11 cellular contexts compared by ENCODE assay signal in the genomic region with DNA sequence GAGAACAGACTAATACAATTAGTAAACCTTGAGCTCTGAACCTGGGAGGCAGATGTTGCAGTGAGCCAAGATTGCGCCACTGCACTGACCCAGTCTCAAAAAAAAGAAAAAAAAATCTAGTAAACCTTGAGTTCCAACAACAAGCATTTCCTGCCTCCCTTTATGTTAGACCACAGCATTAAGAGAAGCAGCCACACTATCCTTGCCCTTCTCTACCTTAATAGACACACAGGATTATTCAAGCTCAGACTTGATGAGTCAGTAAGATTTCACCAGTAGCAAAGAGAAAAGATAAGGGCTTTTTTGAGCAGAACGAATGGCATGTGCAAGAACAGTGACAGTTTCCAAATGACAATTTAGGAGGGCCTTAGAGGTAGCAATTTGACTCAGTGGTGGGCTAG. TPM values are rescaled to one million over a fixed set of nuclear protein-coding genes. Genes with fewer than 3 reads are reported as not detected.
DNase-seq lines count a peak whose midpoint lies in the region; ATAC-seq and TF ChIP-seq lines count a peak whose summit lies in the region.
"Had no signal": no experiment of that assay in that cellular context is flagged by ENCODE, and none has a peak within 500 bp of the region (broad histone marks: within the 10 kb centered on the region; RNA-seq: fewer than 3 reads in every experiment).

No MANE protein-coding gene starts in this region.

- no peak overlapping the region for H2BK5ac ChIP-seq in H9 (ENCODE audit: insufficient read length, low read length)
- H2BK5ac ChIP-seq in mesendoderm (ENCODE audit: low read length) = no peak overlapping the region

- H3K4me1 Mint-ChIP-seq in CD8-positive, alpha-beta T cell (ENCODE audit: low read depth) = peaks cover 20% of the 10 kb centered on the region
- peaks cover 34 to 53% of the 10 kb centered on the region in 2 experiments for H3K4me1 Mint-ChIP-seq in H9

- H3K9me3 ChIP-seq in CD8-positive, alpha-beta T cell (ENCODE audit: low read length) = no peaks in the 10 kb centered on the region
- H3K9me3 ChIP-seq in H9 (ENCODE audit: control insufficient read depth, low read depth, low read length) (no peaks in the 10 kb centered on the region), adipocyte (ENCODE audit: control insufficient read depth, low read length) (no peaks in the 10 kb centered on the region), thyroid gland (no peaks in the 10 kb centered on the region)
- H3K9me3 ChIP-seq: right atrium auricular region had no signal

- no peaks in the 10 kb centered on the region for H3K79me1 ChIP-seq in H9 (ENCODE audit: insufficient read depth, low read depth, low read length, poor library complexity, severe bottlenecking)
- no peaks in the 10 kb centered on the region for H3K79me1 ChIP-seq in mesendoderm (ENCODE audit: low read length)

- no peak for DNase-seq in CD8-positive, alpha-beta T cell
- DNase-seq in H9 = no peak
- peak; percentile 34 for DNase-seq in adipocyte (ENCODE audit: low read depth)
- DNase-seq in mesendoderm = no peak
- DNase-seq in NCI-H2081 (lab: John Stamatoyannopoulos, UW) = no peak
- DNase-seq in thyroid gland = no peak
- no peak for DNase-seq in KBM-7
- DNase-seq: CD4-positive, alpha-beta memory T cell; NCI-H2171; T-cell had no signal

- H2BK15ac ChIP-seq in H9 (ENCODE audit: low read depth, low read length) (no peak overlapping the region), mesendoderm (replicated peaks; ENCODE audit: low read depth) (no peak overlapping the region)

- no peak for TF ChIP-seq CTCF in CD8-positive, alpha-beta T cell (IDR thresholded peaks at IDR 0.05)
- no peak for TF ChIP-seq CTCF in H9 (conservative IDR thresholded peaks at IDR 0.05)
- no peak for TF ChIP-seq CTCF in thyroid gland (IDR thresholded peaks at IDR 0.05)

- no peak overlapping the region for H3K4me3 Mint-ChIP-seq in CD8-positive, alpha-beta T cell
- H3K4me3 Mint-ChIP-seq in H9 = no peak overlapping the region

- H3K18ac ChIP-seq in H9 (ENCODE audit: insufficient read length, low read depth, low read length) (no peak overlapping the region), mesendoderm (ENCODE audit: low read length) (no peak overlapping the region)

- no peak overlapping the region for H2AFZ ChIP-seq in H9 (ENCODE audit: low read length)

- H3K4me2 ChIP-seq in H9 (ENCODE audit: insufficient read depth, insufficient read length, low read length) (no peak overlapping the region), mesendoderm (ENCODE audit: low read length) (no peak overlapping the region)

- H3K4me1 ChIP-seq in CD8-positive, alpha-beta T cell (ENCODE audit: insufficient read depth, low read length) = peaks cover 17% of the 10 kb centered on the region
- H3K4me1 ChIP-seq in H9 (ENCODE audit: insufficient read depth, low read length) (peaks cover 11% of the 10 kb centered on the region), adipocyte (ENCODE audit: control insufficient read depth, insufficient read depth, low read length) (peaks cover 91% of the 10 kb centered on the region), mesendoderm (ENCODE audit: control insufficient read depth, low read depth, low read length) (peaks cover 14% of the 10 kb centered on the region), thyroid gland (peaks cover 26 to 46% of the 10 kb centered on the region in 2 donors)

- POLR2A ChIA-PET in CD8-positive, alpha-beta T cell (lab: Charles Lee) = interaction anchor here (1.8 kb wide), 1 partner anchor 18 kb away, joined by 16 read pairs; a partner anchor contains a TSS

- intact Hi-C loops in CD8-positive, alpha-beta T cell (cut with DNase I, micrococcal nuclease) = no loop called here
- intact Hi-C loops in thyroid gland (cut with DNase I) = no loop called here

- H3K36me3 ChIP-seq in CD8-positive, alpha-beta T cell (ENCODE audit: insufficient read depth, low read length) = no peaks in the 10 kb centered on the region
- H3K36me3 ChIP-seq in adipocyte (ENCODE audit: control insufficient read depth, insufficient read depth, low read length, severe bottlenecking) = no peaks in the 10 kb centered on the region
- no peaks in the 10 kb centered on the region for H3K36me3 ChIP-seq in mesendoderm (ENCODE audit: control insufficient read depth, insufficient read depth, low read length)
- H3K36me3 ChIP-seq in thyroid gland = no peaks in the 10 kb centered on the region
- H3K36me3 ChIP-seq: right atrium auricular region had no signal

- no peak overlapping the region for H3K4ac ChIP-seq in H9 (ENCODE audit: low read depth, low read length)
- no peak overlapping the region for H3K4ac ChIP-seq in mesendoderm (ENCODE audit: low read depth, low read length)

- no CpG with 5 or more reads among the region's 2 CpGs for WGBS in H9 (ENCODE audit: extremely low coverage, insufficient read length, low lambda C conversion rate)
- no CpG with 5 or more reads among the region's 2 CpGs for WGBS in mesendoderm (ENCODE audit: extremely low coverage, insufficient coverage, low lambda C conversion rate)
- 89 to 95% methylated on average over 2 of the region's 2 CpGs for whole genome bisulfite sequencing in thyroid gland, 2 donors

- no peak overlapping the region for H3K27ac ChIP-seq in CD8-positive, alpha-beta T cell (ENCODE audit: low read depth, low read length)
- H3K27ac ChIP-seq in H9 (ENCODE audit: insufficient read length, low read depth, low read length) (no peak overlapping the region), mesendoderm (ENCODE audit: low read depth, low read length) (no peak overlapping the region), thyroid gland (no peak overlapping the region)
- H3K27ac ChIP-seq: right atrium auricular region had no signal

- H4K8ac ChIP-seq in H9 (replicated peaks; ENCODE audit: insufficient read length, low read depth, low read length) (no peak overlapping the region), mesendoderm (ENCODE audit: low read depth, low read length) (no peak overlapping the region)

- peaks cover 16% of the 10 kb centered on the region for H3K36me3 Mint-ChIP-seq in CD8-positive, alpha-beta T cell
- peaks cover 0 to 15% (median 11%) of the 10 kb centered on the region in 3 experiments; a peak in 4 of 7 replicates for H3K36me3 Mint-ChIP-seq in H9 (ENCODE audit: insufficient read depth in 1 of 3, low read depth in 3 of 3)

- no peak overlapping the region for H2BK12ac ChIP-seq in H9 (ENCODE audit: insufficient read length, low read depth, low read length)

- H4K5ac ChIP-seq in H9 (ENCODE audit: insufficient read length, low read depth, low read length) (no peak overlapping the region), mesendoderm (ENCODE audit: low read length) (no peak overlapping the region)

- H3K79me2 ChIP-seq in H9 (ENCODE audit: insufficient read depth, low read length) = no peaks in the 10 kb centered on the region
- H3K79me2 ChIP-seq in mesendoderm (ENCODE audit: control insufficient read depth, insufficient read depth, low read length) = no peaks in the 10 kb centered on the region

- no peaks in the 10 kb centered on the region for H3K27me3 Mint-ChIP-seq in CD8-positive, alpha-beta T cell (ENCODE audit: low read depth)
- H3K27me3 Mint-ChIP-seq in H9 (ENCODE audit: low read depth) = no peaks in the 10 kb centered on the region; the same call in 1 of the 2 replicates
- H3K27me3 Mint-ChIP-seq: CD4-positive, alpha-beta memory T cell; T-cell had no signal

- no peak overlapping the region for H3T11ph ChIP-seq in H9 (ENCODE audit: low read length)

- CTCF ChIA-PET in CD8-positive, alpha-beta T cell (lab: Charles Lee) = interaction anchor here (1.2 to 2.2 kb wide), 2 partner anchors 12 to 25 kb away, joined by 4 to 22 read pairs; no protein-coding TSS in a partner anchor

- H3K23me2 ChIP-seq in H9 (ENCODE audit: insufficient read length, low read depth, low read length, poor library complexity, severe bottlenecking) = no peaks in the 10 kb centered on the region

- H3K56ac ChIP-seq in H9 (ENCODE audit: insufficient read length, low read depth, low read length) (no peak overlapping the region), mesendoderm (ENCODE audit: low read length) (no peak overlapping the region)

- H3K4me3 ChIP-seq in CD8-positive, alpha-beta T cell (ENCODE audit: low read depth, low read length) = no peak overlapping the region
- H3K4me3 ChIP-seq in adipocyte (ENCODE audit: low read length) (no peak overlapping the region), mesendoderm (ENCODE audit: low read length) (no peak overlapping the region), thyroid gland (replicated peaks in 1 of 3) (no peak overlapping the region)
- H3K4me3 ChIP-seq: right atrium auricular region had no signal

- peak; percentile 29 for ATAC-seq in CD8-positive, alpha-beta T cell

- H3K9ac ChIP-seq in H9 (ENCODE audit: extremely low read depth, insufficient read length, low read length) = no peak overlapping the region
- peak overlapping the region; percentile 16 for H3K9ac ChIP-seq in adipocyte (ENCODE audit: low read length)
- no peak overlapping the region for H3K9ac ChIP-seq in mesendoderm (ENCODE audit: low read length)

- TF ChIP-seq POLR2A in thyroid gland (IDR thresholded peaks at IDR 0.05) = no peak

- no peak overlapping the region for H3K27ac Mint-ChIP-seq in CD8-positive, alpha-beta T cell
- H3K27ac Mint-ChIP-seq in H9 = peak overlapping the region in 2 of 3 experiments; percentile 28 to 50; a peak in 3 of 7 replicates

- no peaks in the 10 kb centered on the region for H3K27me3 ChIP-seq in CD8-positive, alpha-beta T cell (ENCODE audit: insufficient read depth, low read length)
- no peaks in the 10 kb centered on the region for H3K27me3 ChIP-seq in H9 (ENCODE audit: insufficient read depth, low read length)
- H3K27me3 ChIP-seq in adipocyte (replicated peaks; ENCODE audit: control insufficient read depth, insufficient read depth, low read length) = no peaks in the 10 kb centered on the region
- H3K27me3 ChIP-seq in mesendoderm (ENCODE audit: insufficient read depth, low read length, poor library complexity) = no peaks in the 10 kb centered on the region
- H3K27me3 ChIP-seq in thyroid gland = no peaks in the 10 kb centered on the region
- H3K27me3 ChIP-seq: right atrium auricular region had no signal

- no peak overlapping the region for H3K23ac ChIP-seq in H9 (ENCODE audit: insufficient read length, low read depth, low read length)
- H3K23ac ChIP-seq in mesendoderm (ENCODE audit: low read length) = no peak overlapping the region

- no peak overlapping the region for H2AK5ac ChIP-seq in H9 (ENCODE audit: insufficient read length, low read length)
- H2AK5ac ChIP-seq in mesendoderm (ENCODE audit: low read length) = no peak overlapping the region

- H4K20me1 ChIP-seq in H9 (ENCODE audit: control insufficient read depth, insufficient read depth, insufficient read length) = no peaks in the 10 kb centered on the region

- H2BK120ac ChIP-seq in H9 (ENCODE audit: low read depth, low read length, poor library complexity, severe bottlenecking) (no peak overlapping the region), mesendoderm (ENCODE audit: low read depth, low read length) (peak overlapping the region; percentile 61)

- no peak overlapping the region for H4K91ac ChIP-seq in H9 (ENCODE audit: insufficient read length, low read depth, low read length)

- in situ Hi-C loops in KBM-7 (cut with MboI; ENCODE audit: low pct_unique_long_range_greater_than_20kb, low sequenced_read_pairs) = no loop called here

- no peak overlapping the region for H3K14ac ChIP-seq in H9 (ENCODE audit: insufficient read depth, low read length)

- H3K9me3 Mint-ChIP-seq in CD8-positive, alpha-beta T cell = no peaks in the 10 kb centered on the region
- peaks cover 13 to 17% of the 10 kb centered on the region in 2 experiments for H3K9me3 Mint-ChIP-seq in H9
- H3K9me3 Mint-ChIP-seq: CD4-positive, alpha-beta memory T cell; T-cell had no signal

- no peak overlapping the region for H2BK20ac ChIP-seq in H9 (ENCODE audit: low read depth, low read length, poor library complexity, severe bottlenecking)

RNA-seq across cellular contexts. Expression of a gene that starts 18.0 kb away (rescaled TPM):
- total RNA-seq in CD8-positive, alpha-beta T cell = 100 to 1,000 TPM; 254 to 265 TPM
- total RNA-seq in H9 (2021) = 69.3 and 70.6 TPM in 2 replicates
- 41.6 TPM for polyA plus RNA-seq in mesendoderm (2013, experiment 1 of 2)
- 41.3 TPM for polyA plus RNA-seq in mesendoderm (2013, experiment 2 of 2)
- 100 to 1,000 TPM; 175 to 274 (median 197) TPM for total RNA-seq in thyroid gland
